ENCODE assay signal across 18 cellular contexts in the genomic region with DNA sequence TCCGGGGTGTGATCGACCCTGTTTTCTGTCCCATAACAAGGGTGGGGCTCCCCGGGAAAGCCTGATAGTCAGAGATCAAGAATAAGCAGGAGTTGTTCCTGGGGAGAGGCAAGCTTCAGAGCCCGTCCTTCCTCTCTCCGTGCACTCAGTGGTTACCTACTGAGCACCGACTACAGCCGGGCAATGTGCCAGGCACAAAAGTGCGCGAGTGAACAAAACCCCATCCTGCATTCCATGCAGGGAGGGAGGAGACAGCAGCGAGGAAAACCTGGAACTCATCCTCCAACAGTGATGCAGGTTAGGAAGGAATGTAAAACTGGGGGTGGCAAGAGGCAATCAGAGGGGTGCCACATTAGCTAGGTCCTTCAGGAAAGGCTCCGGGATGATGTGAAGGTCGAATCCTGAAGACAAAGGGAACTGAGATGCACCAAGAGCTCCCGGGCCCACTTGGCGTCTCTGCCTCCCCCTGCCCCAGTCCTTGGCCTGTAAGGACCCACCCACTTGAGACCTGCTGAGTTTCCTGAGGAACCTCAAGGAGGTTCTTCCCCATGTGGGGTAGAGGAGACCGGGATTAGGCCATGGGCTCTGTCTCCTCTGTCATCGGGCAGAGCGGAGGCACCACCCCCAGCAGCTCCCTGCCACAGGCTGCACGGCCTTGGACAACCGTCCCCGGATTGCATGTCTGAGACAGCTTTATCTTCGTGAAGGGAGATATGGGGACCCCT.
DNase-seq lines count a peak whose midpoint lies in the region; ATAC-seq and TF ChIP-seq lines count a peak whose summit lies in the region.
"Had no signal": no experiment of that assay in that cellular context is flagged by ENCODE, and none has a peak within 500 bp of the region (broad histone marks: within the 10 kb centered on the region; RNA-seq: fewer than 3 reads in every experiment).

No MANE protein-coding gene starts in this region.

- H3K4me3 Mint-ChIP-seq in activated T-helper 17 cell treated with anti-CD3 and anti-CD28 coated beads, Interleukin-2, amount 50 U/mL, for 72 hours: no peak overlapping the region
- H3K4me3 Mint-ChIP-seq: stimulated activated memory B cell treated with anti-CD40 and anti-IgM and Interleukin-4, amounts not matched to agents 10 μg/mL and 1 μg/mL and 100 μg/mL, for 72 hours had no signal

- no peaks in the 10 kb centered on the region for H3K9me3 Mint-ChIP-seq in activated T-helper 17 cell treated with anti-CD3 and anti-CD28 coated beads, Interleukin-2, amount 50 U/mL, for 72 hours
- H3K9me3 Mint-ChIP-seq: stimulated activated memory B cell treated with anti-CD40 and anti-IgM and Interleukin-4, amounts not matched to agents 10 μg/mL and 1 μg/mL and 100 μg/mL, for 72 hours had no signal

- no peak for ATAC-seq in left lung
- ATAC-seq in activated T-helper 17 cell treated with anti-CD3 and anti-CD28 coated beads, Interleukin-2, amount 50 U/mL, for 72 hours (replicated peaks): no peak
- ATAC-seq: Panc1; pancreas; stimulated activated memory B cell treated with anti-CD40 and anti-IgM and Interleukin-4, amounts not matched to agents 10 μg/mL and 1 μg/mL and 100 μg/mL, for 72 hours had no signal

- no peak overlapping the region for H3K4me3 ChIP-seq in left lung
- H3K4me3 ChIP-seq in stomach: no peak overlapping the region
- H3K4me3 ChIP-seq: pancreas, smooth muscle cell, upper lobe of left lung had no signal

- TF ChIP-seq POLR2A in stomach (IDR thresholded peaks at IDR 0.05): no peak

- peak; percentile 17 for DNase-seq in activated CD4-positive, CD25-positive, alpha-beta regulatory T cell treated with anti-CD3 and anti-CD28 coated beads, Interleukin-2, amount 50 U/mL, for 72 hours
- DNase-seq in activated CD4-positive, CD25-positive, alpha-beta regulatory T cell (lab: John Stamatoyannopoulos, UW): no peak
- peak; percentile 12 for DNase-seq in NCI-H69 (lab: John Stamatoyannopoulos, UW)
- peak; percentile 22 to 28 for DNase-seq in left lung
- DNase-seq in stomach: peak; percentile 22
- DNase-seq in AG08396 (ENCODE audit: low spot score): no peak
- no peak for DNase-seq in SW 1271 (lab: John Stamatoyannopoulos, UW)
- DNase-seq: activated CD4-positive, alpha-beta T cell treated with anti-CD3 and anti-CD28 coated beads, Interleukin-2, amount 50 U/mL, for 4 hours; activated gamma-delta T cell treated with Interleukin-2 at 50 U/mL for 16 hours; DND-41; NCI-H1694; NCI-H526; upper lobe of left lung had no signal

- WGBS in stomach, 5 donors: 83 to 88% (median 85%) methylated on average over 18 to 21 of the region's 21 CpGs

- H3K36me3 ChIP-seq in left lung (no peaks in the 10 kb centered on the region), stomach (no peaks in the 10 kb centered on the region)
- H3K36me3 ChIP-seq: pancreas, upper lobe of left lung had no signal

- no peaks in the 10 kb centered on the region for H3K9me3 ChIP-seq in left lung
- no peaks in the 10 kb centered on the region for H3K9me3 ChIP-seq in stomach
- H3K9me3 ChIP-seq: pancreas, upper lobe of left lung had no signal

- H3K4me1 ChIP-seq in left lung (peaks cover 0 to 3% of the 10 kb centered on the region in 2 donors), stomach (peaks cover 0 to 18% (median 8%) of the 10 kb centered on the region in 4 donors)
- H3K4me1 ChIP-seq: pancreas had no signal

- H3K4me1 Mint-ChIP-seq in activated T-helper 17 cell treated with anti-CD3 and anti-CD28 coated beads, Interleukin-2, amount 50 U/mL, for 72 hours: no peaks in the 10 kb centered on the region

- intact Hi-C loops in left lung (cut with DNase I) (no loop called here), stomach (cut with DNase I; ENCODE audit: low total_unique reads) (no loop called here)

- H3K27me3 ChIP-seq in left lung (peaks cover 0 to 6% of the 10 kb centered on the region in 2 donors), stomach (peaks cover 0 to 20% (median 3%) of the 10 kb centered on the region in 3 donors)
- H3K27me3 ChIP-seq: pancreas, upper lobe of left lung had no signal

- H3K27ac Mint-ChIP-seq in activated T-helper 17 cell treated with anti-CD3 and anti-CD28 coated beads, Interleukin-2, amount 50 U/mL, for 72 hours: no peak overlapping the region
- H3K27ac Mint-ChIP-seq: stimulated activated memory B cell treated with anti-CD40 and anti-IgM and Interleukin-4, amounts not matched to agents 10 μg/mL and 1 μg/mL and 100 μg/mL, for 72 hours had no signal

- peaks cover 7% of the 10 kb centered on the region for H3K27me3 Mint-ChIP-seq in activated T-helper 17 cell treated with anti-CD3 and anti-CD28 coated beads, Interleukin-2, amount 50 U/mL, for 72 hours

- TF ChIP-seq CTCF in left lung (IDR thresholded peaks at IDR 0.05) (no peak), stomach (IDR thresholded peaks at IDR 0.05) (no peak)

- no peak for TF ChIP-seq EP300 in stomach (IDR thresholded peaks at IDR 0.05)

- H3K27ac ChIP-seq in left lung: no peak overlapping the region
- H3K27ac ChIP-seq in stomach: no peak overlapping the region
- H3K27ac ChIP-seq: pancreas, upper lobe of left lung had no signal

- H3K36me3 Mint-ChIP-seq in activated T-helper 17 cell treated with anti-CD3 and anti-CD28 coated beads, Interleukin-2, amount 50 U/mL, for 72 hours (ENCODE audit: low read depth): no peaks in the 10 kb centered on the region
- H3K36me3 Mint-ChIP-seq: stimulated activated memory B cell treated with anti-CD40 and anti-IgM and Interleukin-4, amounts not matched to agents 10 μg/mL and 1 μg/mL and 100 μg/mL, for 72 hours had no signal

Comparison
In these comparisons a context has a peak if more than half of its experiments do, and no peak if none do; other contexts are left out.
1. DNase-seq: peak in activated CD4-positive, CD25-positive, alpha-beta regulatory T cell treated with anti-CD3 and anti-CD28 coated beads, Interleukin-2, amount 50 U/mL, for 72 hours (single experiment), NCI-H69 (single experiment), left lung (2 of 2) and stomach (single experiment); none in activated CD4-positive, CD25-positive, alpha-beta regulatory T cell (0 of 4), AG08396 (single experiment) and SW 1271 (0 of 2).